ENCODE assay signal across 27 cellular contexts in the genomic region with DNA sequence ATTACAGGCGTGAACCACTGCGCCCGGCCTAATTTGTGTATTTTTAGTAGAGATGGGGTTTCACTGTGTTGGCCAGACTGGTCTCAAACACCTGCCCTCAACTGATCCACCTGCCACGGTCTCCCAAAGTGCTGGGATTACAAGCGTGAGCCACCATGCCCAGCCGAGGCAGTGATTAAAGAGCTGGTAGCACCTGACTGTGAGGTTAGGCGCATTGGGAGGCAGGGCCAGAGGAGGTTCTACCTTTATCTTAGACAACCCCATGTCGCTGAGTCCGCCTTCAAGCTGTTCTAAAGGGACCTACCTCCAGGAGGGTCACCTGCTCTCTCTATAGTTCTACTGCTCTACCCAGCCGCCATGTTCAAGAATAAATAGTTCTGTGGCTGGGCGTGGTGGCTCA.
"Had no signal": no experiment of that assay in that cellular context is flagged by ENCODE, and none has a peak within 500 bp of the region (broad histone marks: within the 10 kb centered on the region; RNA-seq: fewer than 3 reads in every experiment).

No MANE protein-coding gene starts in this region.

- H3K4me1 ChIP-seq: left lung, lower lobe of right lung, pancreas, prostate gland, sigmoid colon, upper lobe of right lung had no signal

- H3K27me3 ChIP-seq: left lung, pancreas, sigmoid colon, spleen, suprapubic skin, tibial artery, upper lobe of right lung had no signal

- FAIRE-seq: keratinocyte, pancreas, small intestine, urothelium cell line had no signal

- H3K27ac ChIP-seq: left lung, lower lobe of right lung, pancreas, prostate gland, sigmoid colon, spleen, suprapubic skin, thoracic aorta, tibial artery, upper lobe of right lung had no signal

- DNase-seq: hippocampal formation; kidney glomerular epithelial cell; left cardiac atrium; left lung; lower lobe of right lung; mammary epithelial cell; mesendoderm; naive thymus-derived CD8-positive, alpha-beta T cell; nucleus accumbens; posterior cingulate gyrus; retina; right cardiac atrium; sigmoid colon; small intestine; spleen; stimulated activated CD4-positive, alpha-beta T cell treated with anti-CD3 and anti-CD28 coated beads, Interleukin-4, amount 100 ng/mL, for 24 hours; stimulated activated naive CD4-positive, alpha-beta T cell; trophoblast cell; upper lobe of right lung had no signal

- H3K4me3 ChIP-seq: left lung, lower lobe of right lung, pancreas, prostate gland, sigmoid colon, spleen, suprapubic skin, thoracic aorta, tibial artery, upper lobe of right lung had no signal

- H3K9me3 ChIP-seq: left lung, lower lobe of right lung, pancreas, prostate gland, sigmoid colon, spleen, suprapubic skin, thoracic aorta, tibial artery, upper lobe of right lung had no signal

- ATAC-seq: left cardiac atrium; left lung; lower lobe of right lung; naive thymus-derived CD8-positive, alpha-beta T cell; pancreas; right cardiac atrium; stimulated activated effector memory CD8-positive, alpha-beta T cell treated with anti-CD3 and anti-CD28 coated beads, Interleukin-12 subunit alpha, Interleukin-12 subunit beta, amount 100 ng/mL, for 72 hours; upper lobe of right lung had no signal
